7 cellular contexts compared by ENCODE assay signal in genomic region chr15:22925875-22926274, GRCh38.
"Had no signal": no experiment of that assay in that cellular context is flagged by ENCODE, and none has a peak within 500 bp of the region (broad histone marks: within the 10 kb centered on the region; RNA-seq: fewer than 3 reads in every experiment).

No MANE protein-coding gene starts in this region.

- H3K4me3 Mint-ChIP-seq: GM23338, H9, IgD-negative memory B cell had no signal

- H3K4me1 Mint-ChIP-seq: GM23338, H9, IgD-negative memory B cell had no signal

- DNase-seq: H9, HCEC 1CT had no signal

- H3K27ac ChIP-seq: HL-60 had no signal

- ATAC-seq: GM23338 had no signal

- FAIRE-seq: H1, H54 had no signal

- H3K4me3 ChIP-seq: GM23338 had no signal

- H3K9me3 Mint-ChIP-seq: GM23338, H9, IgD-negative memory B cell had no signal

- H3K27me3 Mint-ChIP-seq: IgD-negative memory B cell had no signal

- H3K4me2 ChIP-seq: GM23338 had no signal

- H2AFZ ChIP-seq: GM23338 had no signal

- H3K27ac Mint-ChIP-seq: GM23338, H9, IgD-negative memory B cell had no signal
